ENCODE assay signal across 1 cellular context in the genomic region with DNA sequence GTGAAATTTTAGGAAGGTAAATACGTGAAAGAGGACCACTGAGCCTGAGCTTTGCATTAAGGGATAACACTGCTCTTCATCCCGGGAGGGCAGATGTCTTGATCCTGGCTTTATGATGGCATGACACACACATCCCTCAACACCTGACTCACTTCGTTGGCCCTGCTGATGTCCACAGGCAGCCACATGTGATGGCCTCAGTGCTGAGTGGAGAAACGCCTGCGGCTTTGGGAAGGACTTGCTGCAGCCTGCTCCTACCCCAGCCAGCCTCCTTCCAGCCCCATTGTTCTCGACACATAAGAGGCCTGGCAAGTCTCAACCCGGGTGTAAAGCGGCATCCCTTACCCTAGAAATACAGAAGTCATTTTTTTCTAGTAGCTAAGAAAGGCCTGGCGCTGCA.
TF ChIP-seq lines count a peak whose summit lies in the region.

No MANE protein-coding gene starts in this region.

TF ChIP-seq in IMR-90, 13 proteins besides CTCF, POLR2A, EP300 and RAD21:
- TF ChIP-seq MXI1 (IDR thresholded peaks at IDR 0.05; ENCODE audit: borderline replicate concordance, low read depth, low read length), result no peak
- TF ChIP-seq USF2 (IDR thresholded peaks at IDR 0.05; ENCODE audit: low read depth, low read length), result no peak
- TF ChIP-seq RCOR1 (IDR thresholded peaks at IDR 0.05; ENCODE audit: insufficient replicate concordance, low read length), result no peak
- no peak for TF ChIP-seq SMC3 (IDR thresholded peaks at IDR 0.05; ENCODE audit: low read depth, low read length)
- no peak for TF ChIP-seq FOS (IDR thresholded peaks at IDR 0.05; ENCODE audit: low read depth, low read length)
- no peak for TF ChIP-seq BHLHE40 (IDR thresholded peaks at IDR 0.05; ENCODE audit: low read depth, low read length)
- TF ChIP-seq MAFK (IDR thresholded peaks at IDR 0.05; ENCODE audit: low read depth, low read length), result no peak
- no peak for TF ChIP-seq RFX5 (IDR thresholded peaks at IDR 0.05; ENCODE audit: low read depth, low read length)
- no peak for TF ChIP-seq CHD1 (IDR thresholded peaks at IDR 0.05; ENCODE audit: low read depth, low read length)
